In genomic region chr2:9769171-9770005, GRCh38 we compare ENCODE assay signal across 11 cellular contexts.
DNase-seq lines count a peak whose midpoint lies in the region; ATAC-seq, FAIRE-seq and TF ChIP-seq lines count a peak whose summit lies in the region.
"Had no signal": no experiment of that assay in that cellular context is flagged by ENCODE, and none has a peak within 500 bp of the region (broad histone marks: within the 10 kb centered on the region; RNA-seq: fewer than 3 reads in every experiment).

No MANE protein-coding gene starts in this region.

- no peak for TF ChIP-seq CTCF in neural progenitor cell (IDR thresholded peaks at IDR 0.05)
- TF ChIP-seq CTCF in smooth muscle cell (IDR thresholded peaks at IDR 0.05; ENCODE audit: borderline replicate concordance, insufficient read depth, poor library complexity, severe bottlenecking) = no peak

- H3K27ac ChIP-seq in neural progenitor cell (no peak overlapping the region), smooth muscle cell (ENCODE audit: low read depth) (no peak overlapping the region)
- H3K27ac ChIP-seq: foreskin keratinocyte had no signal

- H3K27me3 Mint-ChIP-seq in activated naive CD8-positive, alpha-beta T cell treated with anti-CD3 and anti-CD28 coated beads for 36 hours = no peaks in the 10 kb centered on the region
- peaks cover 23% of the 10 kb centered on the region for H3K27me3 Mint-ChIP-seq in neural progenitor cell (ENCODE audit: insufficient read depth, low read depth)
- H3K27me3 Mint-ChIP-seq: activated naive CD8-positive, alpha-beta T cell had no signal

- H3K27ac Mint-ChIP-seq in activated naive CD8-positive, alpha-beta T cell treated with anti-CD3 and anti-CD28 coated beads for 36 hours = no peak overlapping the region
- peak overlapping the region; percentile 66 for H3K27ac Mint-ChIP-seq in neural progenitor cell
- H3K27ac Mint-ChIP-seq: activated naive CD8-positive, alpha-beta T cell had no signal

- no peak for ATAC-seq in GM21717 (IDR thresholded peaks at IDR 0.05; ENCODE audit: unreplicated experiment)

- H3K4me2 ChIP-seq in neural progenitor cell (peak overlapping the region; percentile 13), smooth muscle cell (no peak overlapping the region)

- H3K9me3 Mint-ChIP-seq in activated naive CD8-positive, alpha-beta T cell treated with anti-CD3 and anti-CD28 coated beads for 36 hours = no peaks in the 10 kb centered on the region
- H3K9me3 Mint-ChIP-seq in neural progenitor cell = no peaks in the 10 kb centered on the region

- peak; percentile 54 for FAIRE-seq in GM12892 (lab: Jason Lieb, UNC)

- H3F3A ChIP-seq in neural progenitor cell (ENCODE audit: low read depth) (peaks cover 4% of the 10 kb centered on the region), smooth muscle cell (ENCODE audit: low read depth) (no peaks in the 10 kb centered on the region)

- H3K4me3 Mint-ChIP-seq in activated naive CD8-positive, alpha-beta T cell treated with anti-CD3 and anti-CD28 coated beads for 36 hours = no peak overlapping the region
- peak overlapping the region; percentile 74 for H3K4me3 Mint-ChIP-seq in neural progenitor cell
- H3K4me3 Mint-ChIP-seq: activated naive CD8-positive, alpha-beta T cell had no signal

- no peaks in the 10 kb centered on the region for H3K36me3 ChIP-seq in neural progenitor cell
- no peaks in the 10 kb centered on the region for H3K36me3 ChIP-seq in smooth muscle cell (ENCODE audit: low read depth)
- H3K36me3 ChIP-seq: upper lobe of left lung had no signal

- H3K9ac ChIP-seq in neural progenitor cell = no peak overlapping the region
- H3K9ac ChIP-seq in smooth muscle cell (ENCODE audit: low read depth) = no peak overlapping the region

- no peak overlapping the region for H2AFZ ChIP-seq in neural progenitor cell (replicated peaks)
- no peak overlapping the region for H2AFZ ChIP-seq in smooth muscle cell (ENCODE audit: low read depth)

- peaks cover 23% of the 10 kb centered on the region for H3K4me1 ChIP-seq in neural progenitor cell
- peaks cover 12% of the 10 kb centered on the region for H3K4me1 ChIP-seq in smooth muscle cell (ENCODE audit: low read depth)

- H3K4me3 ChIP-seq in neural progenitor cell = no peak overlapping the region
- no peak overlapping the region for H3K4me3 ChIP-seq in smooth muscle cell
- H3K4me3 ChIP-seq: upper lobe of left lung had no signal

- H3K79me2 ChIP-seq in neural progenitor cell (ENCODE audit: low read depth) (no peaks in the 10 kb centered on the region), smooth muscle cell (ENCODE audit: low read depth) (no peaks in the 10 kb centered on the region)

- H4K20me1 ChIP-seq in neural progenitor cell (ENCODE audit: low read depth) (no peaks in the 10 kb centered on the region), smooth muscle cell (ENCODE audit: low read depth) (no peaks in the 10 kb centered on the region)

- no peaks in the 10 kb centered on the region for H3K36me3 Mint-ChIP-seq in activated naive CD8-positive, alpha-beta T cell treated with anti-CD3 and anti-CD28 coated beads for 36 hours
- H3K36me3 Mint-ChIP-seq in neural progenitor cell = no peaks in the 10 kb centered on the region
- H3K36me3 Mint-ChIP-seq: activated naive CD8-positive, alpha-beta T cell had no signal

- H3K9me3 ChIP-seq in neural progenitor cell (ENCODE audit: low read depth) = no peaks in the 10 kb centered on the region
- no peaks in the 10 kb centered on the region for H3K9me3 ChIP-seq in smooth muscle cell (replicated peaks; ENCODE audit: low read depth)
- H3K9me3 ChIP-seq: upper lobe of left lung had no signal

- no peaks in the 10 kb centered on the region for H3K27me3 ChIP-seq in neural progenitor cell
- no peaks in the 10 kb centered on the region for H3K27me3 ChIP-seq in smooth muscle cell (ENCODE audit: low read depth)
- H3K27me3 ChIP-seq: upper lobe of left lung had no signal

- WGBS in smooth muscle cell (ENCODE audit: low lambda C conversion rate) = 60% methylated on average over 19 of the region's 19 CpGs

- DNase-seq in GM12892 (ENCODE audit: insufficient read length) (peak; percentile 59), NCI-H1092 treated with DMSO at 0.1 percent for 48 hours (lab: John Stamatoyannopoulos, UW) (peak; percentile 42), neural progenitor cell (ENCODE audit: low spot score) (peak; percentile 67), SIG-M5 treated with dmso at 0.1 percent for 504 hours (lab: John Stamatoyannopoulos, UW; ENCODE audit: unreplicated experiment) (no peak), smooth muscle cell (lab: John Stamatoyannopoulos, UW; ENCODE audit: unreplicated experiment) (no peak), NAMALWA (ENCODE audit: low spot score) (no peak)
- DNase-seq in activated naive CD8-positive, alpha-beta T cell treated with anti-CD3 and anti-CD28 coated beads for 36 hours = peak; percentile 47

- H3K4me1 Mint-ChIP-seq in activated naive CD8-positive, alpha-beta T cell treated with anti-CD3 and anti-CD28 coated beads for 36 hours = peaks cover 7% of the 10 kb centered on the region
- H3K4me1 Mint-ChIP-seq in neural progenitor cell = peaks cover 90% of the 10 kb centered on the region

- no peak for TF ChIP-seq POLR2A in GM12892 (IDR thresholded peaks at IDR 0.05; ENCODE audit: low read depth, low read length)

Comparison
In these comparisons a context has a peak if more than half of its experiments do, and no peak if none do; other contexts are left out.
1. DNase-seq: peak in GM12892 (single experiment), NCI-H1092 treated with DMSO at 0.1 percent for 48 hours (single experiment), activated naive CD8-positive, alpha-beta T cell treated with anti-CD3 and anti-CD28 coated beads for 36 hours (single experiment) and neural progenitor cell (single experiment); none in SIG-M5 treated with dmso at 0.1 percent for 504 hours (single experiment), smooth muscle cell (single experiment) and NAMALWA (single experiment).